ENCODE assay signal across 8 cellular contexts in genomic region chr4:51906167-51906647, GRCh38.
A peak's percentile ranks its signal among the peaks of the same experiment; 100 is the strongest.
DNase-seq lines count a peak whose midpoint lies in the region; ATAC-seq and TF ChIP-seq lines count a peak whose summit lies in the region.

No MANE protein-coding gene starts in this region.

- peaks cover 16 to 45% of the 10 kb centered on the region in 2 donors for H3K36me3 Mint-ChIP-seq in activated naive CD4-positive, alpha-beta T cell treated with anti-CD3 and anti-CD28 coated beads, Interleukin-2, amount 50 U/mL, for 72 hours
- H3K36me3 Mint-ChIP-seq in T-helper 17 cell (ENCODE audit: low read depth) = peaks cover 20% of the 10 kb centered on the region

- H3K4me3 ChIP-seq in lower leg skin (ENCODE audit: low read depth, poor library complexity, severe bottlenecking) = no peak overlapping the region

- DNase-seq in activated naive CD4-positive, alpha-beta T cell treated with anti-CD3 and anti-CD28 coated beads, Interleukin-2, amount 50 U/mL, for 72 hours (ENCODE audit: low spot score in 2 of 2) = no peak
- no peak for DNase-seq in activated naive CD4-positive, alpha-beta T cell treated with anti-CD3 and anti-CD28 coated beads, Interleukin-2, amount 50 U/mL, for 16 hours
- DNase-seq in T-helper 17 cell (no peak), sciatic nerve (ENCODE audit: low spot score) (no peak), lower leg skin (ENCODE audit: low spot score in 2 of 2) (no peak), epidermal melanocyte (ENCODE audit: insufficient read length, low spot score) (no peak)
- no peak for DNase-seq in stimulated activated CD4-positive, alpha-beta T cell treated with anti-CD3 and anti-CD28 coated beads, Interleukin-4, amount 100 ng/mL, for 4 hours

- H3K4me3 Mint-ChIP-seq in T-helper 17 cell = no peak overlapping the region

- H3K27ac Mint-ChIP-seq in activated naive CD4-positive, alpha-beta T cell treated with anti-CD3 and anti-CD28 coated beads, Interleukin-2, amount 50 U/mL, for 72 hours = no peak overlapping the region
- H3K27ac Mint-ChIP-seq in T-helper 17 cell = no peak overlapping the region

- no peaks in the 10 kb centered on the region for H3K9me3 ChIP-seq in T-helper 17 cell (ENCODE audit: control insufficient read depth, low read length, poor library complexity, severe bottlenecking)

- H3K9me3 Mint-ChIP-seq in activated naive CD4-positive, alpha-beta T cell treated with anti-CD3 and anti-CD28 coated beads, Interleukin-2, amount 50 U/mL, for 72 hours = no peaks in the 10 kb centered on the region

- no peak for TF ChIP-seq CTCF in lower leg skin (IDR thresholded peaks at IDR 0.05)

- no peaks in the 10 kb centered on the region for H3K27me3 Mint-ChIP-seq in T-helper 17 cell

- H3K4me1 Mint-ChIP-seq in T-helper 17 cell = peaks cover 15% of the 10 kb centered on the region

- TF ChIP-seq POLR2A in lower leg skin (IDR thresholded peaks at IDR 0.05) = no peak

- peak; percentile 80 to 84 for ATAC-seq in activated naive CD4-positive, alpha-beta T cell treated with anti-CD3 and anti-CD28 coated beads, Interleukin-2, amount 50 U/mL, for 72 hours
- ATAC-seq in HG02981 (IDR thresholded peaks at IDR 0.05; ENCODE audit: unreplicated experiment) = peak; percentile 98
- ATAC-seq in T-helper 17 cell = peak; percentile 39
- ATAC-seq in sciatic nerve = peak; percentile 51

- 73 to 89% methylated on average over 5 of the region's 5 CpGs for WGBS in lower leg skin, 2 donors

- intact Hi-C loops in sciatic nerve (cut with DNase I) = no loop called here
- intact Hi-C loops in lower leg skin (cut with DNase I; ENCODE audit: low total_unique reads) = no loop called here

Comparison
In these comparisons a context has a peak if more than half of its experiments do, and no peak if none do; other contexts are left out.
1. ATAC-seq: peak in every context shown above with its lines; median percentile 98 in HG02981; 82 in activated naive CD4-positive, alpha-beta T cell treated with anti-CD3 and anti-CD28 coated beads, Interleukin-2, amount 50 U/mL, for 72 hours; 51 in sciatic nerve; 39 in T-helper 17 cell.